ENCODE assay signal across 8 cellular contexts in genomic region chr2:74178211-74179062, GRCh38. TPM values are rescaled to one million over a fixed set of nuclear protein-coding genes. Genes with fewer than 3 reads are reported as not detected.
DNase-seq lines count a peak whose midpoint lies in the region; ATAC-seq and TF ChIP-seq lines count a peak whose summit lies in the region.

Gene MOB1A, minus strand, starts transcription at chr2:74178879. Its CDS starts 205 bp downstream, at chr2:74178674.

- peak within 1 kb of the TSS; percentile 99 for H3K4me3 ChIP-seq in epithelial cell of proximal tubule (ENCODE audit: low read depth, low read length)
- peak within 1 kb of the TSS; percentile 71 to 80 for H3K4me3 ChIP-seq in mucosa of rectum (ENCODE audit: low read length in 2 of 2)

- no peaks in the 10 kb centered on the region for H3K9me3 Mint-ChIP-seq in activated T-cell treated with anti-CD3 and anti-CD28 coated beads, Interleukin-2, amount 50 U/mL, for 24 hours

- in situ Hi-C loops in KBM-7 (cut with MboI; ENCODE audit: low pct_unique_long_range_greater_than_20kb, low sequenced_read_pairs) = no loop called here

- peak; percentile 80 for ATAC-seq in GM21717 (IDR thresholded peaks at IDR 0.05; ENCODE audit: unreplicated experiment)

- no peaks in the 10 kb centered on the region for H3K27me3 Mint-ChIP-seq in activated T-cell treated with anti-CD3 and anti-CD28 coated beads, Interleukin-2, amount 50 U/mL, for 24 hours

- peaks cover 4 to 9% of the 10 kb centered on the region in 2 donors for H3K4me1 ChIP-seq in mucosa of rectum (ENCODE audit: control insufficient read depth in 2 of 2, insufficient read depth in 2 of 2, low read length in 2 of 2)

- no peaks in the 10 kb centered on the region for H3K27me3 ChIP-seq in mucosa of rectum (ENCODE audit: control insufficient read depth in 2 of 2, insufficient read depth in 2 of 2, low read length in 2 of 2)

- H3K4me3 Mint-ChIP-seq in activated T-cell treated with anti-CD3 and anti-CD28 coated beads, Interleukin-2, amount 50 U/mL, for 24 hours = peak within 1 kb of the TSS; percentile 92

- no peaks in the 10 kb centered on the region for H3K9me3 ChIP-seq in mucosa of rectum (ENCODE audit: control insufficient read depth in 2 of 2, low read length in 2 of 2)

- H3K9ac ChIP-seq in mucosa of rectum (ENCODE audit: low read depth in 1 of 2, low read length in 2 of 2) = peak within 1 kb of the TSS; percentile 66 to 94

- TF ChIP-seq CTCF in epithelial cell of proximal tubule (conservative IDR thresholded peaks at IDR 0.05; ENCODE audit: low read depth, low read length) = no peak

- no peaks in the 10 kb centered on the region for H3K36me3 ChIP-seq in mucosa of rectum (ENCODE audit: control insufficient read depth in 2 of 2, insufficient read depth in 2 of 2, low read length in 2 of 2)

- DNase-seq in DMS153 treated with DMSO at 0.1 percent for 48 hours (lab: John Stamatoyannopoulos, UW; ENCODE audit: unreplicated experiment) (peak; percentile 92), KBM-7 (peak; percentile 99), epithelial cell of proximal tubule (ENCODE audit: low read depth) (peak; percentile 80)
- peak; percentile 99 for DNase-seq in activated T-cell treated with anti-CD3 and anti-CD28 coated beads, Interleukin-2, amount 50 U/mL, for 24 hours
- peak; percentile 98 for DNase-seq in stimulated activated CD8-positive, alpha-beta memory T cell treated with anti-CD3 and anti-CD28 coated beads, Interleukin-4, amount 100 ng/mL, for 48 hours

- H3K27ac Mint-ChIP-seq in activated T-cell treated with anti-CD3 and anti-CD28 coated beads, Interleukin-2, amount 50 U/mL, for 24 hours = peak within 1 kb of the TSS; percentile 97

- peaks cover 48% of the 10 kb centered on the region for H3K4me1 Mint-ChIP-seq in activated T-cell treated with anti-CD3 and anti-CD28 coated beads, Interleukin-2, amount 50 U/mL, for 24 hours (ENCODE audit: low read depth)

- H3K27ac ChIP-seq in mucosa of rectum (ENCODE audit: low read depth in 2 of 2, low read length in 2 of 2) = peak within 1 kb of the TSS; percentile 96

- peaks cover 38% of the 10 kb centered on the region for H3K36me3 Mint-ChIP-seq in activated T-cell treated with anti-CD3 and anti-CD28 coated beads, Interleukin-2, amount 50 U/mL, for 24 hours (ENCODE audit: low read depth)

TF ChIP-seq in PFSK-1, 5 proteins besides CTCF, POLR2A, EP300 and RAD21:
- peak; percentile 37; the same call in 1 of the 2 replicates for TF ChIP-seq SIN3A (IDR thresholded peaks at IDR 0.05; ENCODE audit: borderline replicate concordance, insufficient read depth, low read length)
- TF ChIP-seq POLR2AphosphoS5 (IDR thresholded peaks at IDR 0.05; ENCODE audit: low read depth, low read length) = peak; percentile 85; the same call in 1 of the 2 replicates
- TF ChIP-seq REST (IDR thresholded peaks at IDR 0.05; ENCODE audit: insufficient read depth in 1 of 2, low read depth in 2 of 2, low read length in 2 of 2) = no peak
- no peak for TF ChIP-seq FOXP2 (optimal IDR thresholded peaks at IDR 0.05; ENCODE audit: borderline replicate concordance, extremely low read depth, extremely low read length, insufficient read depth)
- TF ChIP-seq TAF1 (IDR thresholded peaks at IDR 0.05; ENCODE audit: borderline replicate concordance, insufficient read depth, low read length) = peak; percentile 88; the same call in 1 of the 2 replicates

RNA-seq across cellular contexts. Expression of gene MOB1A, which starts in this region (rescaled TPM):
- polyA plus RNA-seq in PFSK-1 (2012; ENCODE audit: insufficient read length, low read depth) = 25.8 TPM
- 70.4 and 87.2 TPM in 2 replicates for total RNA-seq in epithelial cell of proximal tubule

Comparison
In these comparisons a context has a peak if more than half of its experiments do, and no peak if none do; other contexts are left out.
1. Peak in every context shown above with its lines: DNase-seq, ATAC-seq, H3K4me3 ChIP-seq and H3K27ac ChIP-seq.